19 cellular contexts compared by ENCODE assay signal in the genomic region with DNA sequence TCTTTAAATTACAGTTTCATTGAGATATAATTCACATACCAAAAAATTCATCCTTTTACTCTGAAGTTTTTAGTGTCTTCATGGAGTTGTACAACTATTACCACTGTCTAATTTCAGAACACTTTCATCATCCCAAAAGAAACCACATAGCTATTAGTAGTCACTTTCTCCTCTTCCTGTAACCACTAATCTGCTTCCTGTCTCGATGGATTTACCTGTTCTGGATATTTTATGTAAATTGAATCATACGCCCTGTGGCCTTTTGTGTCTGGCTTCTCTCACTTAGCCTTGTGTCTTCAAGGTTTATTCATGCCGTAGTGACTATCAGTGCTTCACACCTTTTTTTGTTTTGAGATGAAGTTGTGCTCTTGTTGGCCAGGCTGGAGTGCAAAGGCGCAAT.
DNase-seq lines count a peak whose midpoint lies in the region; ATAC-seq and TF ChIP-seq lines count a peak whose summit lies in the region.
"Had no signal": no experiment of that assay in that cellular context is flagged by ENCODE, and none has a peak within 500 bp of the region (broad histone marks: within the 10 kb centered on the region; RNA-seq: fewer than 3 reads in every experiment).

No MANE protein-coding gene starts in this region.

- H3K9me3 ChIP-seq in GM23248 (ENCODE audit: low read depth), result no peaks in the 10 kb centered on the region
- H3K9me3 ChIP-seq in RWPE2 (ENCODE audit: severe bottlenecking), result no peaks in the 10 kb centered on the region
- H3K9me3 ChIP-seq: BLaER1 treated with 17β-estradiol and CSF1 and Interleukin-3, amounts not matched to agents 10 nM and 100 nM; SJCRH30 had no signal

- WGBS in GM23248 (ENCODE audit: low coverage in 1 of 2, low lambda C conversion rate in 2 of 2, missing lambda C conversion rate in 2 of 2), 2 experiments, result 85 to 90% methylated on average over 4 of the region's 4 CpGs

- TF ChIP-seq CTCF in RWPE2 (IDR thresholded peaks at IDR 0.05; ENCODE audit: poor library complexity, severe bottlenecking) (no peak), GM13976 (IDR thresholded peaks at IDR 0.05; ENCODE audit: borderline replicate concordance, control extremely low read depth, extremely low read depth, insufficient read depth, missing control alignments) (no peak)

- H3K79me2 ChIP-seq in GM23248 (ENCODE audit: insufficient read depth), result no peaks in the 10 kb centered on the region

- H3K9me2 ChIP-seq in GM23248 (ENCODE audit: insufficient read depth), result no peaks in the 10 kb centered on the region

- H4K20me1 ChIP-seq in GM23248 (ENCODE audit: insufficient read depth), result 0 out of 2 replicates have a peak, but pooled peaks cover 3% of the 10 kb centered on the region
- H4K20me1 ChIP-seq: BLaER1 treated with 17β-estradiol and CSF1 and Interleukin-3, amounts not matched to agents 10 nM and 100 nM had no signal

- H3K4me1 ChIP-seq in GM23248 (ENCODE audit: insufficient read depth) (peaks cover 22% of the 10 kb centered on the region), RWPE2 (ENCODE audit: insufficient read depth, poor library complexity, severe bottlenecking) (peaks cover 31% of the 10 kb centered on the region)
- H3K4me1 ChIP-seq: BLaER1 treated with 17β-estradiol and CSF1 and Interleukin-3, amounts not matched to agents 10 nM and 100 nM; SJCRH30 had no signal

- DNase-seq in GM23248 (peak; percentile 23), RWPE2 (ENCODE audit: low spot score) (no peak), epithelial cell of prostate (ENCODE audit: low read depth, low spot score) (peak; percentile 60), iris pigment epithelial cell (ENCODE audit: low read depth) (peak; percentile 6), GM13976 (ENCODE audit: low spot score) (no peak), AG20443 (ENCODE audit: low spot score) (no peak), anterior cingulate cortex (lab: John Stamatoyannopoulos, UW) (no peak)
- DNase-seq: CD8-positive, alpha-beta T cell; DND-41; H9; MM.1S; NCI-H1092 treated with DMSO at 0.1 percent for 48 hours; NCI-H1436 treated with DMSO at 0.1 percent for 48 hours; NCI-H1930; NCI-H748 treated with DMSO at 0.1 percent for 48 hours; SJCRH30 had no signal

- ATAC-seq in RWPE2 (ENCODE audit: low read depth) (peak; percentile 39; the same call in 2 of the 3 replicates), GM21723 (IDR thresholded peaks at IDR 0.05; ENCODE audit: unreplicated experiment) (no peak)
- ATAC-seq: CD8-positive, alpha-beta T cell; K562 had no signal

- H3K9ac ChIP-seq in GM23248, result no peak overlapping the region
- H3K9ac ChIP-seq: BLaER1 treated with 17β-estradiol and CSF1 and Interleukin-3, amounts not matched to agents 10 nM and 100 nM had no signal

- no peaks in the 10 kb centered on the region for H3K27me3 ChIP-seq in GM23248 (replicated peaks; ENCODE audit: insufficient read depth)
- H3K27me3 ChIP-seq in RWPE2 (ENCODE audit: insufficient read depth, poor library complexity, severe bottlenecking), result no peaks in the 10 kb centered on the region
- H3K27me3 ChIP-seq: BLaER1 treated with 17β-estradiol and CSF1 and Interleukin-3, amounts not matched to agents 10 nM and 100 nM; SJCRH30 had no signal

- in situ Hi-C loops in GM23248 (cut with MboI) (no loop called here), GM13976 (cut with MboI; ENCODE audit: low sequenced_read_pairs, unreplicated experiment) (no loop called here)

- H3F3A ChIP-seq in GM23248 (ENCODE audit: insufficient read depth), result peaks cover 34% of the 10 kb centered on the region

- peaks cover 27% of the 10 kb centered on the region for H3K36me3 ChIP-seq in GM23248 (ENCODE audit: low read depth)
- peaks cover 38% of the 10 kb centered on the region for H3K36me3 ChIP-seq in RWPE2 (ENCODE audit: low read depth)
- H3K36me3 ChIP-seq: BLaER1 treated with 17β-estradiol and CSF1 and Interleukin-3, amounts not matched to agents 10 nM and 100 nM had no signal

- peak overlapping the region; percentile 6 for H3K4me2 ChIP-seq in GM23248 (ENCODE audit: unreplicated experiment)
- H3K4me2 ChIP-seq: BLaER1 treated with 17β-estradiol and CSF1 and Interleukin-3, amounts not matched to agents 10 nM and 100 nM had no signal

- H2AFZ ChIP-seq in GM23248, result no peak overlapping the region

- H3K4me3 ChIP-seq in GM23248 (no peak overlapping the region), RWPE2 (ENCODE audit: severe bottlenecking) (no peak overlapping the region)
- H3K4me3 ChIP-seq: BLaER1 treated with 17β-estradiol and CSF1 and Interleukin-3, amounts not matched to agents 10 nM and 100 nM; K562; SJCRH30 had no signal

- H3K27ac ChIP-seq in GM23248, result peak overlapping the region; percentile 50
- peak overlapping the region; percentile 75 for H3K27ac ChIP-seq in RWPE2 (ENCODE audit: poor library complexity, severe bottlenecking)
- peak overlapping the region; percentile 96 for H3K27ac ChIP-seq in epithelial cell of prostate
- H3K27ac ChIP-seq: BLaER1 treated with 17β-estradiol and CSF1 and Interleukin-3, amounts not matched to agents 10 nM and 100 nM; SJCRH30 had no signal

Comparison
In these comparisons a context has a peak if more than half of its experiments do, and no peak if none do; other contexts are left out.
1. DNase-seq: peak in GM23248 (single experiment), epithelial cell of prostate (single experiment) and iris pigment epithelial cell (single experiment); none in RWPE2 (single experiment), GM13976 (single experiment), AG20443 (single experiment) and anterior cingulate cortex (0 of 58).
2. Peak in every context shown above with its lines, with median percentiles within 50 percentile points of each other: H3K27ac ChIP-seq.